1 cellular context compared by ENCODE assay signal in the genomic region with DNA sequence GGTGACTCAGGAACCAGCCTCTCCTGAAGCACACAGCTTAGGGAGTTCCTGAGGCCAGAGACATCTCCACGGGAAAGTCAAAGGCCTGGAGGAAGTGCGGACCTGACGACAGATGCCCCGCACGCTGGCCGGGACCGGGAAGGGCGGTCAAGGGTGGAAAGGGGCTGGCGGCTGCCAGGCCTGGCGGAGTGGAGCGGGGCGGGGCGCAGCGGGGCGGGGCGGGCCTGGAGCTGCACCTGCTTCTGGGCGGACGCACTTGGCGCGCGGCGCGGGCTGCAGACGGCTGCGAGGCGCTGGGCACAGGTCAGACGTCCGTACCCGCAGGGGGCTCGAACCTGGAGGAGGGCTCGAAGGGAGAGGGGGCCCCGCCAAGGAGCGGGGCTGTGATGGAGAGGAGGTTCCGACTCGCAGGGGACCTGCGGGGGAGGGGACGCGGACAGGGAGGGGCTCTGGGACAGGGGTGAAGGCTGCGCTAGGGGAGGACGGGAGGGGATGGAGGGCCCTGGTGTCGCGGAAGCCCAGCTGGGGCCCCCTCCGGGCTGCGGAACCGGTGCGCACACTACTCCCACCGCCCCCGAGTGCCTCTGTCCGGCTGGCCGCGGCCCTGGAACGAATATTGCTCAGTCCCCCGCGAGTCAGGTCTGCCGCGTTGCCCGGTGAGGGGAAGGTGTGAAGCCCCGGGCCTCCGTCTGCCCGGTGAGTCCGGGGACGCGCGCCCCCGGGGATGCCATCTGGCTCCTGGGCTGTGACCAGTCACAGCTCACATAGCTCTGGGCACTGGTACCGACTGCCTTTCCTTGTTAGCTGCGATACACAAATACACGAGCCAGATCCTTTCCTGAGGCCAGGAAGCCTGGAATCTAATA.
TF ChIP-seq lines count a peak whose summit lies in the region.

Gene TMEM45B (plus strand): TSS at position 253 of the 866 bp plus-strand sequence. CDS start 36,635 bp downstream, outside the sequence.

TF ChIP-seq in HepG2, 621 proteins besides CTCF, POLR2A, EP300 and RAD21 (continued from another document and continues in another):
- TF ChIP-seq PRDM10 (CRISPR knock-in tag; IDR thresholded peaks at IDR 0.05; ENCODE audit: low read depth): no peak
- 0 out of 2 replicates have a peak, but pooled peaks have one; percentile 32 for TF ChIP-seq PAXIP1 (CRISPR knock-in tag; conservative IDR thresholded peaks at IDR 0.05)
- no peak for TF ChIP-seq TCF12 (IDR thresholded peaks at IDR 0.05)
- no peak for TF ChIP-seq TCF12 (CRISPR knock-in tag; IDR thresholded peaks at IDR 0.05)
- TF ChIP-seq ZNF572 (CRISPR knock-in tag; IDR thresholded peaks at IDR 0.05): no peak
- no peak for TF ChIP-seq SIN3A (IDR thresholded peaks at IDR 0.05; ENCODE audit: borderline replicate concordance, low read depth, low read length)
- TF ChIP-seq, protein P1, sequence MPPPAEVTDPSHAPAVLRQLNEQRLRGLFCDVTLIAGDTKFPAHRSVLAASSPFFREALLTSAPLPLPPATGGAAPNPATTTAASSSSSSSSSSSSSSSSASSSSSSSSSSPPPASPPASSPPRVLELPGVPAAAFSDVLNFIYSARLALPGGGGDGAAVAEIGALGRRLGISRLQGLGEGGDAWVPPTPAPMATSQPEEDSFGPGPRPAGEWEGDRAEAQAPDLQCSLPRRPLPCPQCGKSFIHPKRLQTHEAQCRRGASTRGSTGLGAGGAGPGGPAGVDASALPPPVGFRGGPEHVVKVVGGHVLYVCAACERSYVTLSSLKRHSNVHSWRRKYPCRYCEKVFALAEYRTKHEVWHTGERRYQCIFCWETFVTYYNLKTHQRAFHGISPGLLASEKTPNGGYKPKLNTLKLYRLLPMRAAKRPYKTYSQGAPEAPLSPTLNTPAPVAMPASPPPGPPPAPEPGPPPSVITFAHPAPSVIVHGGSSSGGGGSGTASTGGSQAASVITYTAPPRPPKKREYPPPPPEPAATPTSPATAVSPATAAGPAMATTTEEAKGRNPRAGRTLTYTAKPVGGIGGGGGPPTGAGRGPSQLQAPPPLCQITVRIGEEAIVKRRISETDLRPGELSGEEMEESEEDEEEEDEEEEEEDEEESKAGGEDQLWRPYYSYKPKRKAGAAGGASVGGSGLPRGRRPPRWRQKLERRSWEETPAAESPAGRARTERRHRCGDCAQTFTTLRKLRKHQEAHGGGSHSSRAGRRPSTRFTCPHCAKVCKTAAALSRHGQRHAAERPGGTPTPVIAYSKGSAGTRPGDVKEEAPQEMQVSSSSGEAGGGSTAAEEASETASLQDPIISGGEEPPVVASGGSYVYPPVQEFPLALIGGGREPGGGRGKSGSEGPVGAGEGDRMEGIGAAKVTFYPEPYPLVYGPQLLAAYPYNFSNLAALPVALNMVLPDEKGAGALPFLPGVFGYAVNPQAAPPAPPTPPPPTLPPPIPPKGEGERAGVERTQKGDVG (CRISPR knock-in tag; IDR thresholded peaks at IDR 0.05; ENCODE audit: borderline replicate concordance): no peak
- no peak for TF ChIP-seq ISX (CRISPR knock-in tag; conservative IDR thresholded peaks at IDR 0.05)
- no peak for TF ChIP-seq ZNF780A (CRISPR knock-in tag; IDR thresholded peaks at IDR 0.05)
- TF ChIP-seq TGIF2 (CRISPR knock-in tag; IDR thresholded peaks at IDR 0.05): no peak
- peak; percentile 63; the same call in 1 of the 2 replicates for TF ChIP-seq NFKB2 (CRISPR knock-in tag; IDR thresholded peaks at IDR 0.05; ENCODE audit: borderline replicate concordance)
- TF ChIP-seq, protein P2, sequence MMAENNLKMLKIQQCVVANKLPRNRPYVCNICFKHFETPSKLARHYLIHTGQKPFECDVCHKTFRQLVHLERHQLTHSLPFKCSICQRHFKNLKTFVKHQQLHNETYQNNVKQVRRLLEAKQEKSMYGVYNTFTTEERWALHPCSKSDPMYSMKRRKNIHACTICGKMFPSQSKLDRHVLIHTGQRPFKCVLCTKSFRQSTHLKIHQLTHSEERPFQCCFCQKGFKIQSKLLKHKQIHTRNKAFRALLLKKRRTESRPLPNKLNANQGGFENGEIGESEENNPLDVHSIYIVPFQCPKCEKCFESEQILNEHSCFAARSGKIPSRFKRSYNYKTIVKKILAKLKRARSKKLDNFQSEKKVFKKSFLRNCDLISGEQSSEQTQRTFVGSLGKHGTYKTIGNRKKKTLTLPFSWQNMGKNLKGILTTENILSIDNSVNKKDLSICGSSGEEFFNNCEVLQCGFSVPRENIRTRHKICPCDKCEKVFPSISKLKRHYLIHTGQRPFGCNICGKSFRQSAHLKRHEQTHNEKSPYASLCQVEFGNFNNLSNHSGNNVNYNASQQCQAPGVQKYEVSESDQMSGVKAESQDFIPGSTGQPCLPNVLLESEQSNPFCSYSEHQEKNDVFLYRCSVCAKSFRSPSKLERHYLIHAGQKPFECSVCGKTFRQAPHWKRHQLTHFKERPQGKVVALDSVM (CRISPR knock-in tag; IDR thresholded peaks at IDR 0.05): peak; percentile 73
- TF ChIP-seq, protein P3, sequence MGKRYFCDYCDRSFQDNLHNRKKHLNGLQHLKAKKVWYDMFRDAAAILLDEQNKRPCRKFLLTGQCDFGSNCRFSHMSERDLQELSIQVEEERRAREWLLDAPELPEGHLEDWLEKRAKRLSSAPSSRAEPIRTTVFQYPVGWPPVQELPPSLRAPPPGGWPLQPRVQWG (CRISPR knock-in tag; IDR thresholded peaks at IDR 0.05; ENCODE audit: borderline replicate concordance, low read depth): no peak
- no peak for TF ChIP-seq ZNF781 (CRISPR knock-in tag; IDR thresholded peaks at IDR 0.05; ENCODE audit: borderline replicate concordance, not compliant biosample characterization)
- no peak for TF ChIP-seq ZNF678 (CRISPR knock-in tag; IDR thresholded peaks at IDR 0.05)
- TF ChIP-seq ZNF607 (CRISPR knock-in tag; IDR thresholded peaks at IDR 0.05; ENCODE audit: borderline replicate concordance): no peak
- TF ChIP-seq NFATC3 (CRISPR knock-in tag; IDR thresholded peaks at IDR 0.05): no peak
- 0 out of 2 replicates have a peak, but pooled peaks have one; percentile 22 for TF ChIP-seq NCOA1 (CRISPR knock-in tag; IDR thresholded peaks at IDR 0.05)
- TF ChIP-seq KDM3A (CRISPR knock-in tag; IDR thresholded peaks at IDR 0.05; ENCODE audit: low read depth): no peak
- TF ChIP-seq MEIS2 (CRISPR knock-in tag; IDR thresholded peaks at IDR 0.05): 0 out of 2 replicates have a peak, but pooled peaks have one; percentile 15
- 0 out of 2 replicates have a peak, but pooled peaks have one; percentile 35 for TF ChIP-seq ZNF30 (CRISPR knock-in tag; IDR thresholded peaks at IDR 0.05)
- peak; percentile 40 for TF ChIP-seq PHF8 (CRISPR knock-in tag; IDR thresholded peaks at IDR 0.05)
- no peak for TF ChIP-seq AGO2 (optimal IDR thresholded peaks at IDR 0.05; ENCODE audit: low read depth, low read length)
- TF ChIP-seq ZNF549 (CRISPR knock-in tag; IDR thresholded peaks at IDR 0.05): no peak
- no peak for TF ChIP-seq WIZ (CRISPR knock-in tag; IDR thresholded peaks at IDR 0.05)
- no peak for TF ChIP-seq NFKBIZ (CRISPR knock-in tag; IDR thresholded peaks at IDR 0.05)
- no peak for TF ChIP-seq HOXA7 (CRISPR knock-in tag; IDR thresholded peaks at IDR 0.05)
- TF ChIP-seq CSRNP1 (CRISPR knock-in tag; IDR thresholded peaks at IDR 0.05): peak; percentile 22; the same call in 1 of the 2 replicates
- TF ChIP-seq TOE1 (CRISPR knock-in tag; IDR thresholded peaks at IDR 0.05): no peak
- TF ChIP-seq IKZF5 (CRISPR knock-in tag; IDR thresholded peaks at IDR 0.05): 0 out of 2 replicates have a peak, but pooled peaks have one; percentile 27
- TF ChIP-seq TOPORS (CRISPR knock-in tag; IDR thresholded peaks at IDR 0.05): no peak
- no peak for TF ChIP-seq CBFB (CRISPR knock-in tag; IDR thresholded peaks at IDR 0.05)
- TF ChIP-seq ISL2 (CRISPR knock-in tag; IDR thresholded peaks at IDR 0.05): 0 out of 2 replicates have a peak, but pooled peaks have one; percentile 13
- no peak for TF ChIP-seq ZBTB3 (CRISPR knock-in tag; IDR thresholded peaks at IDR 0.05; ENCODE audit: borderline replicate concordance, low read depth)
- TF ChIP-seq, protein P4, sequence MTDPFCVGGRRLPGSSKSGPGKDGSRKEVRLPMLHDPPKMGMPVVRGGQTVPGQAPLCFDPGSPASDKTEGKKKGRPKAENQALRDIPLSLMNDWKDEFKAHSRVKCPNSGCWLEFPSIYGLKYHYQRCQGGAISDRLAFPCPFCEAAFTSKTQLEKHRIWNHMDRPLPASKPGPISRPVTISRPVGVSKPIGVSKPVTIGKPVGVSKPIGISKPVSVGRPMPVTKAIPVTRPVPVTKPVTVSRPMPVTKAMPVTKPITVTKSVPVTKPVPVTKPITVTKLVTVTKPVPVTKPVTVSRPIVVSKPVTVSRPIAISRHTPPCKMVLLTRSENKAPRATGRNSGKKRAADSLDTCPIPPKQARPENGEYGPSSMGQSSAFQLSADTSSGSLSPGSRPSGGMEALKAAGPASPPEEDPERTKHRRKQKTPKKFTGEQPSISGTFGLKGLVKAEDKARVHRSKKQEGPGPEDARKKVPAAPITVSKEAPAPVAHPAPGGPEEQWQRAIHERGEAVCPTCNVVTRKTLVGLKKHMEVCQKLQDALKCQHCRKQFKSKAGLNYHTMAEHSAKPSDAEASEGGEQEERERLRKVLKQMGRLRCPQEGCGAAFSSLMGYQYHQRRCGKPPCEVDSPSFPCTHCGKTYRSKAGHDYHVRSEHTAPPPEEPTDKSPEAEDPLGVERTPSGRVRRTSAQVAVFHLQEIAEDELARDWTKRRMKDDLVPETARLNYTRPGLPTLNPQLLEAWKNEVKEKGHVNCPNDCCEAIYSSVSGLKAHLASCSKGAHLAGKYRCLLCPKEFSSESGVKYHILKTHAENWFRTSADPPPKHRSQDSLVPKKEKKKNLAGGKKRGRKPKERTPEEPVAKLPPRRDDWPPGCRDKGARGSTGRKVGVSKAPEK (CRISPR knock-in tag; IDR thresholded peaks at IDR 0.05; ENCODE audit: borderline replicate concordance): no peak
- TF ChIP-seq GATAD2A (CRISPR knock-in tag; IDR thresholded peaks at IDR 0.05): no peak
- no peak for TF ChIP-seq ZNF260 (CRISPR knock-in tag; IDR thresholded peaks at IDR 0.05; ENCODE audit: borderline replicate concordance, low read depth)
- TF ChIP-seq NFE2L1 (CRISPR knock-in tag; IDR thresholded peaks at IDR 0.05; ENCODE audit: borderline replicate concordance): no peak
- TF ChIP-seq HIVEP1 (CRISPR knock-in tag; IDR thresholded peaks at IDR 0.05): 0 out of 2 replicates have a peak, but pooled peaks have one; percentile 2
- no peak for TF ChIP-seq CHCHD3 (CRISPR knock-in tag; IDR thresholded peaks at IDR 0.05)
